8 cellular contexts compared by ENCODE assay signal in the genomic region with DNA sequence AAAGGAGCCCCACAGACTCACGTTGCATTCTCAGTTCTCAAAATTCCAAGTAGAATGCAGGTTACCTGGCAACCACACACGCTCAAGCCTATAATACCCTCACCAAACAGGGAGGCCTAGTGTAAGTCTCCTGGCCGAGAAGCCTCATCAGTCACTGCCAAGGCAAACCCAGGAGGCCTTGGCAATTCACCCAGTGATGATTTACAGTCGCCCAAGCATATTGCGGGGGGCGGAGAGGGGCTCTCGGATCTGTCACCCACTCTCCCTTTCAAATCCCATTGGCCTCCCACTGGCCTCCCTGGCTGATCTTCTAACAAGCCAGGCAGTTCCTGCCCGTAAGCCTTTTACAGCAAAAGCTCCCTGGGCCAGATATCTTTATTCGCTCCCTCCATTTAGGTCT. TPM values are rescaled to one million over a fixed set of nuclear protein-coding genes. Genes with fewer than 3 reads are reported as not detected.
DNase-seq lines count a peak whose midpoint lies in the region; ATAC-seq and TF ChIP-seq lines count a peak whose summit lies in the region.

No MANE protein-coding gene starts in this region.

- TF ChIP-seq CTCF in WI38 (IDR thresholded peaks at IDR 0.05; ENCODE audit: low read depth, low read length) (no peak), glutamatergic neuron (IDR thresholded peaks at IDR 0.05; ENCODE audit: partially characterized antibody, unreplicated experiment) (no peak), gastrocnemius medialis (IDR thresholded peaks at IDR 0.05 in 4 of 5, conservative IDR thresholded peaks at IDR 0.05 in 1 of 5) (no peak)

- no peaks in the 10 kb centered on the region for H3K27me3 ChIP-seq in gastrocnemius medialis

- H3K9me3 ChIP-seq in gastrocnemius medialis = no peaks in the 10 kb centered on the region

- peak in 1 of 2 donors; percentile 8 for ATAC-seq in gastrocnemius medialis
- no peak for ATAC-seq in GM21786 (IDR thresholded peaks at IDR 0.05; ENCODE audit: unreplicated experiment)

- peak overlapping the region; percentile 100 for H3K27ac Mint-ChIP-seq in glutamatergic neuron (ENCODE audit: unreplicated experiment)

- peaks cover 22% of the 10 kb centered on the region for H3K4me1 Mint-ChIP-seq in glutamatergic neuron (ENCODE audit: low read depth, unreplicated experiment)

- peaks cover 7% of the 10 kb centered on the region for H3K27me3 Mint-ChIP-seq in glutamatergic neuron (ENCODE audit: unreplicated experiment)

- in situ Hi-C loops in gastrocnemius medialis (cut with MboI; ENCODE audit: low sequenced_read_pairs in 4 of 4) = no loop called here

- TF ChIP-seq POLR2A in gastrocnemius medialis (IDR thresholded peaks at IDR 0.05) = no peak

- peaks cover 65 to 71% of the 10 kb centered on the region in 2 donors for H3K4me1 ChIP-seq in gastrocnemius medialis

- H3K36me3 Mint-ChIP-seq in glutamatergic neuron (ENCODE audit: unreplicated experiment) = no peaks in the 10 kb centered on the region

- peaks cover 12% of the 10 kb centered on the region for H3K9me3 Mint-ChIP-seq in glutamatergic neuron (ENCODE audit: unreplicated experiment)

- H3K4me3 ChIP-seq in WI38 (ENCODE audit: low read depth, low read length) (peak overlapping the region; percentile 98), gastrocnemius medialis (peak overlapping the region; percentile 78 to 93 (median 90))

- H3K27ac ChIP-seq in gastrocnemius medialis = peak overlapping the region; percentile 91 to 97 (median 96)

- peak overlapping the region; percentile 96 for H3K4me3 Mint-ChIP-seq in glutamatergic neuron (ENCODE audit: unreplicated experiment)

- peaks cover 0 to 11% of the 10 kb centered on the region in 2 donors for H3K36me3 ChIP-seq in gastrocnemius medialis

- DNase-seq in NCI-H82 (lab: John Stamatoyannopoulos, UW) (peak; percentile 74), NCI-H82 treated with DMSO at 0.1 percent for 48 hours (lab: John Stamatoyannopoulos, UW; ENCODE audit: unreplicated experiment) (no peak), glutamatergic neuron (no peak), gastrocnemius medialis (peak in 1 of 2 donors; percentile 62), NCI-H524 treated with DMSO at 0.1 percent for 48 hours (lab: John Stamatoyannopoulos, UW) (no peak), NCI-H2171 (lab: John Stamatoyannopoulos, UW) (no peak)

- intact Hi-C loops in gastrocnemius medialis (cut with DNase I; ENCODE audit: low total_unique reads) = loop anchor here (1.0 to 5.0 kb wide), 3 partner anchors 38 to 137 kb away; partner anchors contain the start of genes AKAP8 and BRD4

RNA-seq across cellular contexts. Expression of gene AKAP8L, which starts 1.1 kb away (rescaled TPM):
- total RNA-seq in glutamatergic neuron (ENCODE audit: unreplicated experiment) = 354 TPM
- total RNA-seq in gastrocnemius medialis = 100 to 1,000 TPM in 1 of 4 donors, 10 to 100 TPM in 3; 69.3 to 142 (median 85.6) TPM

RNA-seq across cellular contexts. Expression of gene WIZ, which starts 32.1 kb away (rescaled TPM):
- total RNA-seq in glutamatergic neuron (ENCODE audit: unreplicated experiment) (106 TPM), gastrocnemius medialis (10 to 100 TPM; 28.0 to 40.6 (median 32.5) TPM)

RNA-seq across cellular contexts. Expression of gene AKAP8, which starts 38.1 kb away (rescaled TPM):
- total RNA-seq in glutamatergic neuron (ENCODE audit: unreplicated experiment) (28.9 TPM), gastrocnemius medialis (10 to 100 TPM; 26.0 to 41.5 (median 27.5) TPM)

RNA-seq across cellular contexts. Expression of gene RASAL3, which starts 46.6 kb away (rescaled TPM):
- total RNA-seq in glutamatergic neuron (ENCODE audit: unreplicated experiment) (not detected), gastrocnemius medialis (1 to 10 TPM in 1 of 4 donors, under 1 TPM in 2, not detected in 1; 0.36 to 1.6 (median 0.38) TPM)
